In the genomic region with DNA sequence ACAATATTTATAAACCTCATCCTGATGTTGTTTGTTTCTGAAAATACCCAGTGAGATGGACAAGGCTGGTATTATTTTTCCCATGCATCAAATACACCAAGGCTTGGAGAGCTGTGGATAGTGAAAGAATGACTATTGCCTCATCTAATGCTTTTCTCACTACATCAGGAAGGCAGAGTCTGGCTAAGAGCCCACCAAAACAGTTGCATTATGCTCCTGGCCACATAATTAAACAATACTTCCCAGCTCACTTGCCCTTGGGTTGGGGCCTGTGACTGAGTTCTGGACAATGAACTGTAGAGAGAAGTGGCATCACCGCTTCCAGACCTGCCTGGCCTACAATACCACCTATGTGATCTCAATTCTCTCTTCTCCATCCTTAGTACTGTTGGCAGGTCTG, we compare ENCODE assay signal across 16 cellular contexts. TPM values are rescaled to one million over a fixed set of nuclear protein-coding genes. Genes with fewer than 3 reads are reported as not detected.
DNase-seq lines count a peak whose midpoint lies in the region; TF ChIP-seq lines count a peak whose summit lies in the region.
"Had no signal": no experiment of that assay in that cellular context is flagged by ENCODE, and none has a peak within 500 bp of the region (broad histone marks: within the 10 kb centered on the region; RNA-seq: fewer than 3 reads in every experiment).

No MANE protein-coding gene starts in this region.

- H3K9me3 ChIP-seq in WERI-Rb-1 (ENCODE audit: severe bottlenecking): no peaks in the 10 kb centered on the region
- H3K9me3 ChIP-seq: uterus had no signal

- no peak for TF ChIP-seq CTCF in WERI-Rb-1 (IDR thresholded peaks at IDR 0.05; ENCODE audit: low read depth, low read length)

- H3K27me3 ChIP-seq in WERI-Rb-1 (ENCODE audit: insufficient read depth, low read depth, severe bottlenecking): no peaks in the 10 kb centered on the region
- H3K27me3 ChIP-seq: uterus had no signal

- H3K36me3 ChIP-seq in WERI-Rb-1: no peaks in the 10 kb centered on the region
- H3K36me3 ChIP-seq: uterus had no signal

- H3K27ac ChIP-seq in WERI-Rb-1: no peak overlapping the region
- H3K27ac ChIP-seq: PC-9, uterus had no signal

- H3K4me3 ChIP-seq in WERI-Rb-1 (ENCODE audit: low read depth, low read length): no peak overlapping the region
- H3K4me3 ChIP-seq: PC-9, uterus had no signal

- DNase-seq in GM04504 (ENCODE audit: low read depth) (peak; percentile 44), amniotic stem cell (lab: John Stamatoyannopoulos, UW) (peak; percentile 13), fibroblast of the conjunctiva (ENCODE audit: low read depth) (peak; percentile 45), pulmonary artery endothelial cell (ENCODE audit: low read depth, low spot score) (peak; percentile 56), HT-29 (ENCODE audit: low spot score) (no peak), WERI-Rb-1 (no peak), Ammon's horn (ENCODE audit: low spot score) (no peak)
- DNase-seq: activated CD4-positive, CD25-positive, alpha-beta regulatory T cell treated with anti-CD3 and anti-CD28 coated beads, Interleukin-2, amount 50 U/mL, for 72 hours; activated naive CD8-positive, alpha-beta T cell treated with anti-CD3 and anti-CD28 coated beads for 36 hours; CD4-positive, alpha-beta memory T cell; naive thymus-derived CD8-positive, alpha-beta T cell; NCI-H1417; NCI-H446 treated with DMSO at 0.1 percent for 48 hours; PC-9; stimulated activated naive CD8-positive, alpha-beta T cell treated with anti-CD3 and anti-CD28 coated beads, Interleukin-15, Interleukin-2, amounts not matched to agents 100 U/mL and 50 U/mL, for 24 hours; uterus had no signal

RNA-seq across cellular contexts. Expression of a gene that starts 46.4 kb away (rescaled TPM):
- total RNA-seq in pulmonary artery endothelial cell: 0.25 and 0.26 TPM in 2 replicates
- total RNA-seq in HT-29 (2014; rRNA removed; shearing (Covaris generic)): 0.13 TPM in 1 of 2 replicates, not detected in the other

RNA-seq across cellular contexts. Expression of a gene that starts 57.3 kb away (rescaled TPM):
- total RNA-seq in pulmonary artery endothelial cell: 18.7 and 23.3 TPM in 2 replicates
- total RNA-seq in HT-29 (2014; rRNA removed; shearing (Covaris generic)): 14.3 and 14.6 TPM in 2 replicates

Comparison
In these comparisons a context has a peak if more than half of its experiments do, and no peak if none do; other contexts are left out.
1. DNase-seq: peak in GM04504 (single experiment), amniotic stem cell (single experiment), fibroblast of the conjunctiva (single experiment) and pulmonary artery endothelial cell (single experiment); none in HT-29 (single experiment), WERI-Rb-1 (single experiment) and Ammon's horn (single experiment).